In genomic region chrX:97326456-97326855, GRCh38 we compare ENCODE assay signal across 14 cellular contexts.
DNase-seq lines count a peak whose midpoint lies in the region; ATAC-seq and TF ChIP-seq lines count a peak whose summit lies in the region.
"Had no signal": no experiment of that assay in that cellular context is flagged by ENCODE, and none has a peak within 500 bp of the region (broad histone marks: within the 10 kb centered on the region; RNA-seq: fewer than 3 reads in every experiment).

No MANE protein-coding gene starts in this region.

- no peaks in the 10 kb centered on the region for H3K36me3 ChIP-seq in hepatocyte (replicated peaks; ENCODE audit: insufficient read depth, low read depth)
- H3K36me3 ChIP-seq: upper lobe of right lung had no signal

- H3K27ac ChIP-seq in hepatocyte: no peak overlapping the region
- H3K27ac ChIP-seq: HL-60, upper lobe of right lung had no signal

- no peak overlapping the region for H3K4me3 ChIP-seq in hepatocyte
- H3K4me3 ChIP-seq: upper lobe of right lung had no signal

- H3K27me3 ChIP-seq in hepatocyte: no peaks in the 10 kb centered on the region
- H3K27me3 ChIP-seq: upper lobe of right lung had no signal

- no peaks in the 10 kb centered on the region for H3K79me2 ChIP-seq in hepatocyte

- H3K27ac Mint-ChIP-seq in stimulated activated memory B cell treated with anti-CD40 and anti-IgM and Interleukin-4, amounts not matched to agents 10 μg/mL and 1 μg/mL and 100 μg/mL, for 72 hours: no peak overlapping the region

- WGBS in hepatocyte (ENCODE audit: low lambda C conversion rate, missing lambda C conversion rate): 79% methylated on average over 2 of the region's 2 CpGs

- H2AFZ ChIP-seq in hepatocyte: no peak overlapping the region

- no peaks in the 10 kb centered on the region for H3K9me2 ChIP-seq in hepatocyte (replicated peaks; ENCODE audit: insufficient read depth)

- H3K9me3 ChIP-seq in hepatocyte (ENCODE audit: low read depth): no peaks in the 10 kb centered on the region
- H3K9me3 ChIP-seq: upper lobe of right lung had no signal

- ATAC-seq in HG02642 (IDR thresholded peaks at IDR 0.05; ENCODE audit: poor library complexity, unreplicated experiment) (peak; percentile 95), HG03457 (IDR thresholded peaks at IDR 0.05; ENCODE audit: unreplicated experiment) (peak; percentile 78)
- peak; percentile 74 for ATAC-seq in stimulated activated memory B cell treated with anti-CD40 and anti-IgM and Interleukin-4, amounts not matched to agents 10 μg/mL and 1 μg/mL and 100 μg/mL, for 72 hours
- ATAC-seq: Right ventricle myocardium inferior, upper lobe of right lung had no signal

- DNase-seq in NCI-H2107 treated with DMSO at 0.1 percent for 48 hours (lab: John Stamatoyannopoulos, UW; ENCODE audit: unreplicated experiment) (peak; percentile 30), NCI-H2107 (lab: John Stamatoyannopoulos, UW) (no peak), SW480 (ENCODE audit: low spot score) (no peak), hepatocyte (ENCODE audit: low spot score) (no peak)
- DNase-seq in activated effector memory CD4-positive, alpha-beta T cell treated with anti-CD3 and anti-CD28 coated beads, Interleukin-2, amount 50 U/mL, for 16 hours: no peak
- DNase-seq: 8988T; activated CD4-positive, CD25-positive, alpha-beta regulatory T cell treated with anti-CD3 and anti-CD28 coated beads, Interleukin-2, amount 50 U/mL, for 72 hours; upper lobe of right lung had no signal

- H3K4me3 Mint-ChIP-seq in stimulated activated memory B cell treated with anti-CD40 and anti-IgM and Interleukin-4, amounts not matched to agents 10 μg/mL and 1 μg/mL and 100 μg/mL, for 72 hours: no peak overlapping the region
- H3K4me3 Mint-ChIP-seq: neural crest cell had no signal

- no peaks in the 10 kb centered on the region for H3K4me1 ChIP-seq in hepatocyte (ENCODE audit: insufficient read depth)
- H3K4me1 ChIP-seq: upper lobe of right lung had no signal

- no peak overlapping the region for H3K4me2 ChIP-seq in hepatocyte

- H3K4me1 Mint-ChIP-seq in stimulated activated memory B cell treated with anti-CD40 and anti-IgM and Interleukin-4, amounts not matched to agents 10 μg/mL and 1 μg/mL and 100 μg/mL, for 72 hours: no peaks in the 10 kb centered on the region

- H3K27me3 Mint-ChIP-seq in stimulated activated memory B cell treated with anti-CD40 and anti-IgM and Interleukin-4, amounts not matched to agents 10 μg/mL and 1 μg/mL and 100 μg/mL, for 72 hours: no peaks in the 10 kb centered on the region

- H4K20me1 ChIP-seq in hepatocyte (ENCODE audit: insufficient read depth, poor library complexity, severe bottlenecking): no peaks in the 10 kb centered on the region

- H3K9me3 Mint-ChIP-seq in stimulated activated memory B cell treated with anti-CD40 and anti-IgM and Interleukin-4, amounts not matched to agents 10 μg/mL and 1 μg/mL and 100 μg/mL, for 72 hours: no peaks in the 10 kb centered on the region

- no peaks in the 10 kb centered on the region for H3K36me3 Mint-ChIP-seq in stimulated activated memory B cell treated with anti-CD40 and anti-IgM and Interleukin-4, amounts not matched to agents 10 μg/mL and 1 μg/mL and 100 μg/mL, for 72 hours

- TF ChIP-seq CTCF in hepatocyte (IDR thresholded peaks at IDR 0.05; ENCODE audit: poor library complexity): no peak
